16 cellular contexts compared by ENCODE assay signal in genomic region chr5:131760793-131761192, GRCh38. TPM values are rescaled to one million over a fixed set of nuclear protein-coding genes. Genes with fewer than 3 reads are reported as not detected.
DNase-seq lines count a peak whose midpoint lies in the region; ATAC-seq and TF ChIP-seq lines count a peak whose summit lies in the region.
"Had no signal": no experiment of that assay in that cellular context is flagged by ENCODE, and none has a peak within 500 bp of the region (broad histone marks: within the 10 kb centered on the region; RNA-seq: fewer than 3 reads in every experiment).

No MANE protein-coding gene starts in this region.

- intact Hi-C loops in gastrocnemius medialis (cut with DNase I; ENCODE audit: low total_unique reads): no loop called here

- H3K4me1 ChIP-seq in HEK293 (ENCODE audit: control insufficient read depth, insufficient read depth, low read length): peaks cover 8% of the 10 kb centered on the region
- H3K4me1 ChIP-seq in gastrocnemius medialis: peaks cover 51 to 56% of the 10 kb centered on the region in 2 donors
- H3K4me1 ChIP-seq: BE2C, Caco-2 had no signal

- no peak for ATAC-seq in gastrocnemius medialis
- ATAC-seq: CD8-positive, alpha-beta T cell had no signal

- in situ Hi-C loops in gastrocnemius medialis (cut with MboI; ENCODE audit: low sequenced_read_pairs in 4 of 4): loop anchor here in 1 of 4 donors (25.0 kb wide), 1 partner anchor 598 kb away; the partner anchor contains the start of genes HINT1 and LYRM7

- H3K36me3 Mint-ChIP-seq in chondrocyte (ENCODE audit: low read depth): no peaks in the 10 kb centered on the region

- H3K9me3 Mint-ChIP-seq in chondrocyte (ENCODE audit: low read depth): peaks cover 5% of the 10 kb centered on the region

- no peak for TF ChIP-seq CTCF in HEK293 (tag by site-specific recombination; IDR thresholded peaks at IDR 0.05)
- TF ChIP-seq CTCF in chondrocyte (IDR thresholded peaks at IDR 0.05): no peak
- TF ChIP-seq CTCF in gastrocnemius medialis (IDR thresholded peaks at IDR 0.05 in 4 of 5, conservative IDR thresholded peaks at IDR 0.05 in 1 of 5): no peak

- no peaks in the 10 kb centered on the region for H3K36me3 ChIP-seq in HEK293 (ENCODE audit: control insufficient read depth in 2 of 2, insufficient read depth in 1 of 2, low read length in 2 of 2)
- no peaks in the 10 kb centered on the region for H3K36me3 ChIP-seq in gastrocnemius medialis
- H3K36me3 ChIP-seq: BE2C had no signal

- POLR2A ChIA-PET in HEK293 (lab: Yijun Ruan, JAX): no interaction called here

- no peak for DNase-seq in chondrocyte (ENCODE audit: low spot score)
- no peak for DNase-seq in gastrocnemius medialis
- no peak for DNase-seq in substantia nigra (lab: John Stamatoyannopoulos, UW)
- no peak for DNase-seq in C1 segment of cervical spinal cord (lab: John Stamatoyannopoulos, UW)
- DNase-seq: 8988T; ACHN; BE2C; Caco-2; Calu3; CD4-positive, alpha-beta T cell; CD8-positive, alpha-beta T cell; DMS79 treated with DMSO at 0.1 percent for 48 hours; GF-D8 had no signal

- no peak for TF ChIP-seq POLR2A in gastrocnemius medialis (IDR thresholded peaks at IDR 0.05)

- H3K4me1 Mint-ChIP-seq in chondrocyte (ENCODE audit: low read depth): peaks cover 40% of the 10 kb centered on the region

- H3K27ac Mint-ChIP-seq in chondrocyte (ENCODE audit: unreplicated experiment): peak overlapping the region; percentile 2
- H3K27ac Mint-ChIP-seq: CD4-positive, alpha-beta T cell; CD8-positive, alpha-beta T cell had no signal

- no peaks in the 10 kb centered on the region for H3K27me3 Mint-ChIP-seq in chondrocyte (ENCODE audit: low read depth)
- H3K27me3 Mint-ChIP-seq: CD4-positive, alpha-beta T cell had no signal

- H3K27ac ChIP-seq in HEK293 (ENCODE audit: extremely low read depth, low read depth, low read length): no peak overlapping the region
- peak overlapping the region in 3 of 4 donors; percentile 4 to 82 (median 33) for H3K27ac ChIP-seq in gastrocnemius medialis
- H3K27ac ChIP-seq in substantia nigra (ENCODE audit: low read depth, low read length, poor library complexity, severe bottlenecking): no peak overlapping the region
- H3K27ac ChIP-seq: BLaER1, C4-2B had no signal

- CTCF ChIA-PET in HEK293 (lab: Yijun Ruan, JAX): interaction anchor here (0.6 kb wide), 1 partner anchor 12 kb away, joined by 3 read pairs; no protein-coding TSS in a partner anchor

- no peak overlapping the region for H3K4me3 Mint-ChIP-seq in chondrocyte (ENCODE audit: unreplicated experiment)
- H3K4me3 Mint-ChIP-seq: CD4-positive, alpha-beta T cell; CD8-positive, alpha-beta T cell had no signal

- H3K9me3 ChIP-seq in HEK293 (ENCODE audit: control insufficient read depth, insufficient read depth, low read depth, low read length) (no peaks in the 10 kb centered on the region), gastrocnemius medialis (no peaks in the 10 kb centered on the region)
- H3K9me3 ChIP-seq: BE2C, Caco-2 had no signal

- no peaks in the 10 kb centered on the region for H3K27me3 ChIP-seq in gastrocnemius medialis
- H3K27me3 ChIP-seq: BE2C, BLaER1 had no signal

- H3K4me3 ChIP-seq in HEK293 (ENCODE audit: low read depth, low read length): no peak overlapping the region
- no peak overlapping the region for H3K4me3 ChIP-seq in gastrocnemius medialis
- H3K4me3 ChIP-seq: BLaER1 had no signal

TF ChIP-seq in HEK293, 187 proteins besides CTCF, POLR2A, EP300 and RAD21:
- TF ChIP-seq BCL6B (tag by site-specific recombination; IDR thresholded peaks at IDR 0.05) (no peak), ZNF211 (tag by site-specific recombination; IDR thresholded peaks at IDR 0.05; ENCODE audit: low read depth) (no peak), ZNF366 (tag by site-specific recombination; conservative IDR thresholded peaks at IDR 0.05) (peak; percentile 67; the same call in 1 of the 2 replicates), ZNF155 (tag by site-specific recombination; IDR thresholded peaks at IDR 0.05) (no peak)

RNA-seq across cellular contexts. Expression of gene FNIP1, which starts 36.0 kb away (rescaled TPM):
- 26.4 to 40.6 TPM (median 38.4 TPM) in 3 replicates for total RNA-seq in chondrocyte
- total RNA-seq in gastrocnemius medialis: 10 to 100 TPM; 53.9 to 84.7 (median 66.9) TPM

Comparison
In these comparisons a context has a peak if more than half of its experiments do, and no peak if none do; other contexts are left out.
1. H3K27ac ChIP-seq: peak in gastrocnemius medialis (3 of 4); none in HEK293 (single experiment) and substantia nigra (single experiment).